In genomic region chr1:3671371-3672180, GRCh38 we compare ENCODE assay signal across 15 cellular contexts. TPM values are rescaled to one million over a fixed set of nuclear protein-coding genes. Genes with fewer than 3 reads are reported as not detected.
A peak's percentile ranks its signal among the peaks of the same experiment; 100 is the strongest.
DNase-seq lines count a peak whose midpoint lies in the region; ATAC-seq and TF ChIP-seq lines count a peak whose summit lies in the region.
"Had no signal": no experiment of that assay in that cellular context is flagged by ENCODE, and none has a peak within 500 bp of the region (broad histone marks: within the 10 kb centered on the region; RNA-seq: fewer than 3 reads in every experiment).

No MANE protein-coding gene starts in this region.

- H3K27me3 Mint-ChIP-seq in T-helper 17 cell (peaks cover 38% of the 10 kb centered on the region), natural killer cell (ENCODE audit: low read depth in 2 of 2) (peaks cover 7 to 10% of the 10 kb centered on the region in 2 donors)
- H3K27me3 Mint-ChIP-seq in activated T-cell treated with anti-CD3 and anti-CD28 coated beads, Interleukin-2, amount 50 U/mL, for 4 hours (ENCODE audit: low read depth): peaks cover 2% of the 10 kb centered on the region

- H3K36me3 ChIP-seq in HEK293 (ENCODE audit: control insufficient read depth in 2 of 2, insufficient read depth in 1 of 2, low read length in 2 of 2): no peaks in the 10 kb centered on the region
- H3K36me3 ChIP-seq: left lung had no signal

- CTCF ChIA-PET in HEK293 (lab: Yijun Ruan, JAX): interaction anchor here (0.7 kb wide), 1 partner anchor 52 kb away, joined by 6 read pairs; no protein-coding TSS in a partner anchor

- peak; percentile 44 for DNase-seq in AG20443 (ENCODE audit: low spot score)
- DNase-seq in T-helper 17 cell: no peak
- DNase-seq in left colon: peak in 1 of 2 donors; percentile 25
- no peak for DNase-seq in activated T-cell treated with anti-CD3 and anti-CD28 coated beads, Interleukin-2, amount 50 U/mL, for 4 hours
- no peak for DNase-seq in natural killer cell
- DNase-seq in putamen (ENCODE audit: low spot score): no peak
- no peak for DNase-seq in NCI-H187 treated with DMSO at 0.1 percent for 48 hours (lab: John Stamatoyannopoulos, UW)
- DNase-seq: activated CD4-positive, CD25-positive, alpha-beta regulatory T cell; activated T-cell treated with anti-CD3 and anti-CD28 coated beads, Interleukin-2, amount 50 U/mL, for 48 hours; effector memory CD4-positive, alpha-beta T cell; NCI-H524; nucleus accumbens; SK-N-SH had no signal

- H3K4me1 Mint-ChIP-seq in T-helper 17 cell: peaks cover 8% of the 10 kb centered on the region
- H3K4me1 Mint-ChIP-seq in activated T-cell treated with anti-CD3 and anti-CD28 coated beads, Interleukin-2, amount 50 U/mL, for 4 hours (ENCODE audit: low read depth): peaks cover 8% of the 10 kb centered on the region
- peaks cover 0 to 4% of the 10 kb centered on the region in 2 donors for H3K4me1 Mint-ChIP-seq in natural killer cell

- TF ChIP-seq CTCF in HEK293 (tag by site-specific recombination; IDR thresholded peaks at IDR 0.05): no peak
- no peak for TF ChIP-seq CTCF in natural killer cell (IDR thresholded peaks at IDR 0.05)

- no peak overlapping the region for H3K27ac ChIP-seq in HEK293 (ENCODE audit: extremely low read depth, low read depth, low read length)
- H3K27ac ChIP-seq: left lung had no signal

- H3K9me3 ChIP-seq in HEK293 (ENCODE audit: control insufficient read depth, insufficient read depth, low read depth, low read length): no peaks in the 10 kb centered on the region
- H3K9me3 ChIP-seq in T-helper 17 cell (ENCODE audit: control insufficient read depth, low read length, poor library complexity, severe bottlenecking): no peaks in the 10 kb centered on the region
- H3K9me3 ChIP-seq: left lung, SK-N-SH had no signal

- POLR2A ChIA-PET in HEK293 (lab: Yijun Ruan, JAX): no interaction called here

- peaks cover 2% of the 10 kb centered on the region; the same call in 1 of the 2 replicates for H3K4me1 ChIP-seq in HEK293 (ENCODE audit: control insufficient read depth, insufficient read depth, low read length)

- no peaks in the 10 kb centered on the region for H3K9me3 Mint-ChIP-seq in activated T-cell treated with anti-CD3 and anti-CD28 coated beads, Interleukin-2, amount 50 U/mL, for 4 hours
- no peaks in the 10 kb centered on the region for H3K9me3 Mint-ChIP-seq in natural killer cell

- no peak overlapping the region for H3K4me3 ChIP-seq in HEK293 (ENCODE audit: low read depth, low read length)
- H3K4me3 ChIP-seq: left lung had no signal

- H3K4me3 Mint-ChIP-seq in T-helper 17 cell (peak overlapping the region; percentile 53), natural killer cell (no peak overlapping the region)
- no peak overlapping the region for H3K4me3 Mint-ChIP-seq in activated T-cell treated with anti-CD3 and anti-CD28 coated beads, Interleukin-2, amount 50 U/mL, for 4 hours

- no peak for ATAC-seq in T-helper 17 cell
- ATAC-seq in left colon: peak; percentile 5
- ATAC-seq in activated T-cell treated with anti-CD3 and anti-CD28 coated beads, Interleukin-2, amount 50 U/mL, for 4 hours: no peak
- no peak for ATAC-seq in natural killer cell
- ATAC-seq: left lung had no signal

- intact Hi-C loops in left colon (cut with DNase I, micrococcal nuclease) (no loop called here), natural killer cell (cut with micrococcal nuclease) (no loop called here)

- H3K27ac Mint-ChIP-seq in T-helper 17 cell (peak overlapping the region; percentile 70), natural killer cell (no peak overlapping the region)

- H3K36me3 Mint-ChIP-seq in T-helper 17 cell (ENCODE audit: low read depth) (peaks cover 5% of the 10 kb centered on the region), natural killer cell (no peaks in the 10 kb centered on the region)
- H3K36me3 Mint-ChIP-seq in activated T-cell treated with anti-CD3 and anti-CD28 coated beads, Interleukin-2, amount 50 U/mL, for 4 hours (ENCODE audit: insufficient read depth): no peaks in the 10 kb centered on the region

TF ChIP-seq in HEK293, 187 proteins besides CTCF, POLR2A, EP300 and RAD21:
- peak; percentile 92 for TF ChIP-seq ZIC2 (tag by site-specific recombination; IDR thresholded peaks at IDR 0.05)
- peak; percentile 25; the same call in 1 of the 2 replicates for TF ChIP-seq GLIS2 (tag by site-specific recombination; IDR thresholded peaks at IDR 0.05)
- no peak for TF ChIP-seq ZNF501 (tag by site-specific recombination; IDR thresholded peaks at IDR 0.05)
- no peak for TF ChIP-seq ZNF791 (tag by site-specific recombination; IDR thresholded peaks at IDR 0.05)

RNA-seq across cellular contexts. Expression of gene TP73, which starts 19.3 kb away (rescaled TPM):
- total RNA-seq in T-helper 17 cell (under 1 TPM in 1 of 2 donors, not detected in 1; 0.31 TPM), left colon (under 1 TPM; 0.11 to 0.70 TPM), natural killer cell (under 1 TPM; 0.28 to 0.50 (median 0.39) TPM)
- under 1 TPM; 0.05 to 0.16 (median 0.08) TPM for total RNA-seq in activated T-cell treated with anti-CD3 and anti-CD28 coated beads, Interleukin-2, amount 50 U/mL, for 4 hours

RNA-seq across cellular contexts. Expression of gene WRAP73, which starts 21.7 kb away (rescaled TPM):
- total RNA-seq in T-helper 17 cell (10 to 100 TPM; 24.8 to 25.9 TPM), left colon (10 to 100 TPM; 20.1 to 23.6 TPM), natural killer cell (10 to 100 TPM; 27.8 to 35.4 (median 30.1) TPM)
- 10 to 100 TPM; 32.7 to 36.3 (median 34.5) TPM for total RNA-seq in activated T-cell treated with anti-CD3 and anti-CD28 coated beads, Interleukin-2, amount 50 U/mL, for 4 hours

RNA-seq across cellular contexts. Expression of gene TPRG1L, which starts 46.8 kb away (rescaled TPM):
- 10 to 100 TPM; 30.3 to 34.9 TPM for total RNA-seq in T-helper 17 cell
- total RNA-seq in left colon: 10 to 100 TPM; 88.5 to 93.9 TPM
- total RNA-seq in activated T-cell treated with anti-CD3 and anti-CD28 coated beads, Interleukin-2, amount 50 U/mL, for 4 hours: 10 to 100 TPM; 15.0 to 17.6 (median 16.0) TPM
- 10 to 100 TPM; 36.2 to 46.7 (median 37.9) TPM for total RNA-seq in natural killer cell
